ENCODE assay signal across 2 cellular contexts in the genomic region with DNA sequence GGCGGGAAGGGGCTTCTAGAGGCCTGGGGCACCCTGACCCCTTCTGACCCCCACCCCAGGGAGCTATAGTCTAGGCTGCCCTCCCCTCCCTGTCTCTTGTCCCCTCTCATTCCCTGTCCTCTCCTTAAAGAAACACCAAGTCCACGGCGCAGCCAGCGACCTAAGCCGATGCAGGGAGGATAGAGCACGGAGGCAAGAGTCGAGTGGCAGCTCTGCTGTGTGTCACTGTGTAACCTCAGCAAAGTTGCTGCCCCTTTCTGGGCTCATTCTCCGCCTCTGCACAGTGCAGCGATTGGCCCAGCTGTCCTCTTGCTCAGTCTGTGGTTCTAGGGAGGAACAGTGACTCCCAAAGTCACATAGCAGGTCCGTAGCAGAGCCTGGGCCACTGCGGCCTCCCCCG.
TF ChIP-seq lines count a peak whose summit lies in the region.

No MANE protein-coding gene starts in this region.

TF ChIP-seq in GM23338, 12 proteins besides CTCF, POLR2A, EP300 and RAD21:
- TF ChIP-seq ZNF114 (CRISPR knock-in tag; IDR thresholded peaks at IDR 0.05), result no peak
- no peak for TF ChIP-seq JUNB (IDR thresholded peaks at IDR 0.05; ENCODE audit: unreplicated experiment)
- TF ChIP-seq EZH2 (IDR thresholded peaks at IDR 0.05; ENCODE audit: low read depth, unreplicated experiment), result no peak
- TF ChIP-seq POLR2AphosphoS5 (IDR thresholded peaks at IDR 0.05; ENCODE audit: low read depth), result no peak
- TF ChIP-seq, protein P1, sequence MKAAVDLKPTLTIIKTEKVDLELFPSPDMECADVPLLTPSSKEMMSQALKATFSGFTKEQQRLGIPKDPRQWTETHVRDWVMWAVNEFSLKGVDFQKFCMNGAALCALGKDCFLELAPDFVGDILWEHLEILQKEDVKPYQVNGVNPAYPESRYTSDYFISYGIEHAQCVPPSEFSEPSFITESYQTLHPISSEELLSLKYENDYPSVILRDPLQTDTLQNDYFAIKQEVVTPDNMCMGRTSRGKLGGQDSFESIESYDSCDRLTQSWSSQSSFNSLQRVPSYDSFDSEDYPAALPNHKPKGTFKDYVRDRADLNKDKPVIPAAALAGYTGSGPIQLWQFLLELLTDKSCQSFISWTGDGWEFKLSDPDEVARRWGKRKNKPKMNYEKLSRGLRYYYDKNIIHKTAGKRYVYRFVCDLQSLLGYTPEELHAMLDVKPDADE (IDR thresholded peaks at IDR 0.05), result no peak
- TF ChIP-seq ZNF331 (CRISPR knock-in tag; IDR thresholded peaks at IDR 0.05; ENCODE audit: low read depth), result no peak
- TF ChIP-seq CREB1 (CRISPR knock-in tag; IDR thresholded peaks at IDR 0.05; ENCODE audit: low read depth), result no peak
- TF ChIP-seq NANOG (IDR thresholded peaks at IDR 0.05; ENCODE audit: borderline replicate concordance), result no peak
- no peak for TF ChIP-seq STAT1 (IDR thresholded peaks at IDR 0.05; ENCODE audit: unreplicated experiment)

TF ChIP-seq in H1, 55 proteins besides CTCF, POLR2A, EP300 and RAD21:
- no peak for TF ChIP-seq GABPA (IDR thresholded peaks at IDR 0.05; ENCODE audit: borderline replicate concordance, insufficient read depth, low read length)
- TF ChIP-seq, protein P2, sequence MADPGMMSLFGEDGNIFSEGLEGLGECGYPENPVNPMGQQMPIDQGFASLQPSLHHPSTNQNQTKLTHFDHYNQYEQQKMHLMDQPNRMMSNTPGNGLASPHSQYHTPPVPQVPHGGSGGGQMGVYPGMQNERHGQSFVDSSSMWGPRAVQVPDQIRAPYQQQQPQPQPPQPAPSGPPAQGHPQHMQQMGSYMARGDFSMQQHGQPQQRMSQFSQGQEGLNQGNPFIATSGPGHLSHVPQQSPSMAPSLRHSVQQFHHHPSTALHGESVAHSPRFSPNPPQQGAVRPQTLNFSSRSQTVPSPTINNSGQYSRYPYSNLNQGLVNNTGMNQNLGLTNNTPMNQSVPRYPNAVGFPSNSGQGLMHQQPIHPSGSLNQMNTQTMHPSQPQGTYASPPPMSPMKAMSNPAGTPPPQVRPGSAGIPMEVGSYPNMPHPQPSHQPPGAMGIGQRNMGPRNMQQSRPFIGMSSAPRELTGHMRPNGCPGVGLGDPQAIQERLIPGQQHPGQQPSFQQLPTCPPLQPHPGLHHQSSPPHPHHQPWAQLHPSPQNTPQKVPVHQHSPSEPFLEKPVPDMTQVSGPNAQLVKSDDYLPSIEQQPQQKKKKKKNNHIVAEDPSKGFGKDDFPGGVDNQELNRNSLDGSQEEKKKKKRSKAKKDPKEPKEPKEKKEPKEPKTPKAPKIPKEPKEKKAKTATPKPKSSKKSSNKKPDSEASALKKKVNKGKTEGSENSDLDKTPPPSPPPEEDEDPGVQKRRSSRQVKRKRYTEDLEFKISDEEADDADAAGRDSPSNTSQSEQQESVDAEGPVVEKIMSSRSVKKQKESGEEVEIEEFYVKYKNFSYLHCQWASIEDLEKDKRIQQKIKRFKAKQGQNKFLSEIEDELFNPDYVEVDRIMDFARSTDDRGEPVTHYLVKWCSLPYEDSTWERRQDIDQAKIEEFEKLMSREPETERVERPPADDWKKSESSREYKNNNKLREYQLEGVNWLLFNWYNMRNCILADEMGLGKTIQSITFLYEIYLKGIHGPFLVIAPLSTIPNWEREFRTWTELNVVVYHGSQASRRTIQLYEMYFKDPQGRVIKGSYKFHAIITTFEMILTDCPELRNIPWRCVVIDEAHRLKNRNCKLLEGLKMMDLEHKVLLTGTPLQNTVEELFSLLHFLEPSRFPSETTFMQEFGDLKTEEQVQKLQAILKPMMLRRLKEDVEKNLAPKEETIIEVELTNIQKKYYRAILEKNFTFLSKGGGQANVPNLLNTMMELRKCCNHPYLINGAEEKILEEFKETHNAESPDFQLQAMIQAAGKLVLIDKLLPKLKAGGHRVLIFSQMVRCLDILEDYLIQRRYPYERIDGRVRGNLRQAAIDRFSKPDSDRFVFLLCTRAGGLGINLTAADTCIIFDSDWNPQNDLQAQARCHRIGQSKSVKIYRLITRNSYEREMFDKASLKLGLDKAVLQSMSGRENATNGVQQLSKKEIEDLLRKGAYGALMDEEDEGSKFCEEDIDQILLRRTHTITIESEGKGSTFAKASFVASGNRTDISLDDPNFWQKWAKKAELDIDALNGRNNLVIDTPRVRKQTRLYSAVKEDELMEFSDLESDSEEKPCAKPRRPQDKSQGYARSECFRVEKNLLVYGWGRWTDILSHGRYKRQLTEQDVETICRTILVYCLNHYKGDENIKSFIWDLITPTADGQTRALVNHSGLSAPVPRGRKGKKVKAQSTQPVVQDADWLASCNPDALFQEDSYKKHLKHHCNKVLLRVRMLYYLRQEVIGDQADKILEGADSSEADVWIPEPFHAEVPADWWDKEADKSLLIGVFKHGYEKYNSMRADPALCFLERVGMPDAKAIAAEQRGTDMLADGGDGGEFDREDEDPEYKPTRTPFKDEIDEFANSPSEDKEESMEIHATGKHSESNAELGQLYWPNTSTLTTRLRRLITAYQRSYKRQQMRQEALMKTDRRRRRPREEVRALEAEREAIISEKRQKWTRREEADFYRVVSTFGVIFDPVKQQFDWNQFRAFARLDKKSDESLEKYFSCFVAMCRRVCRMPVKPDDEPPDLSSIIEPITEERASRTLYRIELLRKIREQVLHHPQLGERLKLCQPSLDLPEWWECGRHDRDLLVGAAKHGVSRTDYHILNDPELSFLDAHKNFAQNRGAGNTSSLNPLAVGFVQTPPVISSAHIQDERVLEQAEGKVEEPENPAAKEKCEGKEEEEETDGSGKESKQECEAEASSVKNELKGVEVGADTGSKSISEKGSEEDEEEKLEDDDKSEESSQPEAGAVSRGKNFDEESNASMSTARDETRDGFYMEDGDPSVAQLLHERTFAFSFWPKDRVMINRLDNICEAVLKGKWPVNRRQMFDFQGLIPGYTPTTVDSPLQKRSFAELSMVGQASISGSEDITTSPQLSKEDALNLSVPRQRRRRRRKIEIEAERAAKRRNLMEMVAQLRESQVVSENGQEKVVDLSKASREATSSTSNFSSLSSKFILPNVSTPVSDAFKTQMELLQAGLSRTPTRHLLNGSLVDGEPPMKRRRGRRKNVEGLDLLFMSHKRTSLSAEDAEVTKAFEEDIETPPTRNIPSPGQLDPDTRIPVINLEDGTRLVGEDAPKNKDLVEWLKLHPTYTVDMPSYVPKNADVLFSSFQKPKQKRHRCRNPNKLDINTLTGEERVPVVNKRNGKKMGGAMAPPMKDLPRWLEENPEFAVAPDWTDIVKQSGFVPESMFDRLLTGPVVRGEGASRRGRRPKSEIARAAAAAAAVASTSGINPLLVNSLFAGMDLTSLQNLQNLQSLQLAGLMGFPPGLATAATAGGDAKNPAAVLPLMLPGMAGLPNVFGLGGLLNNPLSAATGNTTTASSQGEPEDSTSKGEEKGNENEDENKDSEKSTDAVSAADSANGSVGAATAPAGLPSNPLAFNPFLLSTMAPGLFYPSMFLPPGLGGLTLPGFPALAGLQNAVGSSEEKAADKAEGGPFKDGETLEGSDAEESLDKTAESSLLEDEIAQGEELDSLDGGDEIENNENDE (IDR thresholded peaks at IDR 0.05; ENCODE audit: insufficient replicate concordance, low read length), result no peak
- no peak for TF ChIP-seq JUN (IDR thresholded peaks at IDR 0.05; ENCODE audit: low read depth, low read length)
- TF ChIP-seq TCF12 (IDR thresholded peaks at IDR 0.05; ENCODE audit: low read depth, low read length), result no peak
- TF ChIP-seq SIRT6 (IDR thresholded peaks at IDR 0.05; ENCODE audit: low read length), result no peak
- no peak for TF ChIP-seq CEBPB (IDR thresholded peaks at IDR 0.05; ENCODE audit: low read depth, low read length)
- no peak for TF ChIP-seq SUZ12 (IDR thresholded peaks at IDR 0.05; ENCODE audit: low read length)
- no peak for TF ChIP-seq BRCA1 (IDR thresholded peaks at IDR 0.05; ENCODE audit: low read depth, low read length)
- no peak for TF ChIP-seq CTBP2 (IDR thresholded peaks at IDR 0.05; ENCODE audit: borderline replicate concordance, insufficient read depth, insufficient read length, low read length)
- TF ChIP-seq RBBP5 (IDR thresholded peaks at IDR 0.05; ENCODE audit: borderline replicate concordance, low read depth, low read length), result no peak
- no peak for TF ChIP-seq PHF8 (conservative IDR thresholded peaks at IDR 0.05; ENCODE audit: low read depth, low read length)
- TF ChIP-seq CREB1 (IDR thresholded peaks at IDR 0.05), result no peak
- TF ChIP-seq SP2 (IDR thresholded peaks at IDR 0.05; ENCODE audit: low read length), result no peak
- no peak for TF ChIP-seq RFX5 (IDR thresholded peaks at IDR 0.05; ENCODE audit: borderline replicate concordance, low read depth, low read length)
- no peak for TF ChIP-seq ZNF274 (IDR thresholded peaks at IDR 0.05; ENCODE audit: borderline replicate concordance, extremely low read depth, low read length)
- no peak for TF ChIP-seq SP4 (IDR thresholded peaks at IDR 0.05; ENCODE audit: low read length)
- no peak for TF ChIP-seq BCL11A (IDR thresholded peaks at IDR 0.05; ENCODE audit: low read depth in 2 of 2, low read length in 2 of 2)
- TF ChIP-seq POLR2AphosphoS5 (IDR thresholded peaks at IDR 0.05; ENCODE audit: low read depth, low read length), result no peak
- no peak for TF ChIP-seq CHD2 (IDR thresholded peaks at IDR 0.05; ENCODE audit: low read length)
